ENCODE assay signal across 20 cellular contexts in genomic region chr11:32939046-32939445, GRCh38. TPM values are rescaled to one million over a fixed set of nuclear protein-coding genes. Genes with fewer than 3 reads are reported as not detected.
DNase-seq lines count a peak whose midpoint lies in the region; ATAC-seq and TF ChIP-seq lines count a peak whose summit lies in the region.
"Had no signal": no experiment of that assay in that cellular context is flagged by ENCODE, and none has a peak within 500 bp of the region (broad histone marks: within the 10 kb centered on the region; RNA-seq: fewer than 3 reads in every experiment).

No MANE protein-coding gene starts in this region.

- DNase-seq in GM10248 (ENCODE audit: extremely low spot score) (peak; percentile 29), GM23338 (ENCODE audit: low spot score) (no peak), NCI-H187 treated with DMSO at 0.1 percent for 48 hours (lab: John Stamatoyannopoulos, UW) (no peak), KG1 (lab: John Stamatoyannopoulos, UW) (no peak), activated gamma-delta T cell (lab: John Stamatoyannopoulos, UW) (no peak)
- no peak for DNase-seq in activated naive CD4-positive, alpha-beta T cell treated with Interleukin-2 at 50 U/mL for 16 hours
- DNase-seq: activated gamma-delta T cell treated with Interleukin-2 at 50 U/mL for 16 hours; CD8-positive, alpha-beta T cell; erythroblast; IMR-90; islet precursor cell; NCI-H774; nephron progenitor cell; Peyer's patch; spleen; stimulated activated naive B cell treated with anti-CD40 and anti-IgM and Interleukin-4, amounts not matched to agents 10 μg/mL and 1 μg/mL and 100 μg/mL, for 72 hours had no signal

- H3K9me3 Mint-ChIP-seq in GM23338, result no peaks in the 10 kb centered on the region
- H3K9me3 Mint-ChIP-seq: CD8-positive, alpha-beta T cell; dendritic cell treated with granulocyte-macrophage colony-stimulating factor and Interleukin-4, amounts not matched to agents 40 ng/mL and 50 ng/mL, for 4 days; stimulated activated naive B cell treated with anti-CD40 and anti-IgM and Interleukin-4, amounts not matched to agents 10 μg/mL and 1 μg/mL and 100 μg/mL, for 72 hours had no signal

- H3K79me2 ChIP-seq in GM23338 (replicated peaks; ENCODE audit: insufficient read depth), result peaks cover 95% of the 10 kb centered on the region

- H4K20me1 ChIP-seq in GM23338 (replicated peaks; ENCODE audit: insufficient read depth), result peaks cover 39% of the 10 kb centered on the region

- no peak overlapping the region for H3K4me3 ChIP-seq in GM23338
- H3K4me3 ChIP-seq: Peyer's patch, spleen had no signal

- no peak overlapping the region for H3K4me2 ChIP-seq in GM23338

- H3K27ac ChIP-seq in GM23338 (ENCODE audit: low read depth), result peak overlapping the region; percentile 42
- H3K27ac ChIP-seq: Peyer's patch had no signal

- H2AFZ ChIP-seq in GM23338, result no peak overlapping the region

- TF ChIP-seq CTCF in GM10248 (IDR thresholded peaks at IDR 0.05; ENCODE audit: control extremely low read depth, extremely low read depth, low read depth, missing control alignments), result no peak
- no peak for TF ChIP-seq CTCF in GM23338 (conservative IDR thresholded peaks at IDR 0.05; ENCODE audit: low read depth in 2 of 2)

- no peaks in the 10 kb centered on the region for H3K27me3 ChIP-seq in GM23338 (ENCODE audit: insufficient read depth)
- H3K27me3 ChIP-seq: Peyer's patch, spleen had no signal

- peaks cover 83% of the 10 kb centered on the region for H3K36me3 Mint-ChIP-seq in GM23338 (ENCODE audit: low read depth)

- POLR2A ChIA-PET in GM10248 (lab: Yijun Ruan, JAX), result no interaction called here

- H3K27me3 Mint-ChIP-seq in GM23338 (ENCODE audit: insufficient read depth, low read depth, poor library complexity), result no peaks in the 10 kb centered on the region
- H3K27me3 Mint-ChIP-seq: brain; dendritic cell treated with granulocyte-macrophage colony-stimulating factor and Interleukin-4, amounts not matched to agents 40 ng/mL and 50 ng/mL, for 4 days; stimulated activated naive B cell treated with anti-CD40 and anti-IgM and Interleukin-4, amounts not matched to agents 10 μg/mL and 1 μg/mL and 100 μg/mL, for 72 hours had no signal

- CTCF ChIA-PET in GM10248 (lab: Yijun Ruan, JAX), result no interaction called here

- H3K4me1 Mint-ChIP-seq in GM23338, result peaks cover 3% of the 10 kb centered on the region
- H3K4me1 Mint-ChIP-seq: nephron progenitor cell had no signal

- H3K4me3 Mint-ChIP-seq in GM23338, result no peak overlapping the region
- H3K4me3 Mint-ChIP-seq: CD8-positive, alpha-beta T cell; dendritic cell treated with granulocyte-macrophage colony-stimulating factor and Interleukin-4, amounts not matched to agents 40 ng/mL and 50 ng/mL, for 4 days; nephron progenitor cell; stimulated activated naive B cell treated with anti-CD40 and anti-IgM and Interleukin-4, amounts not matched to agents 10 μg/mL and 1 μg/mL and 100 μg/mL, for 72 hours had no signal

- peaks cover 35% of the 10 kb centered on the region for H3K36me3 ChIP-seq in GM23338 (ENCODE audit: insufficient read depth)
- H3K36me3 ChIP-seq: Peyer's patch had no signal

- H3K27ac Mint-ChIP-seq in GM23338, result no peak overlapping the region
- H3K27ac Mint-ChIP-seq: CD8-positive, alpha-beta T cell; dendritic cell treated with granulocyte-macrophage colony-stimulating factor and Interleukin-4, amounts not matched to agents 40 ng/mL and 50 ng/mL, for 4 days; nephron progenitor cell; stimulated activated naive B cell treated with anti-CD40 and anti-IgM and Interleukin-4, amounts not matched to agents 10 μg/mL and 1 μg/mL and 100 μg/mL, for 72 hours had no signal

- peaks cover 17% of the 10 kb centered on the region for H3K4me1 ChIP-seq in GM23338 (ENCODE audit: insufficient read depth)
- H3K4me1 ChIP-seq: Peyer's patch had no signal

- no peaks in the 10 kb centered on the region; the same call in 1 of the 2 replicates for H3F3A ChIP-seq in GM23338 (replicated peaks; ENCODE audit: low read depth)

- no peaks in the 10 kb centered on the region for H3K9me2 ChIP-seq in GM23338 (ENCODE audit: insufficient read depth)

- peak; percentile 64 for ATAC-seq in GM18868 (IDR thresholded peaks at IDR 0.05; ENCODE audit: unreplicated experiment)
- no peak for ATAC-seq in GM23338
- ATAC-seq in HG03460 (IDR thresholded peaks at IDR 0.05; ENCODE audit: unreplicated experiment), result peak; percentile 50
- ATAC-seq: CD8-positive, alpha-beta T cell; stimulated activated naive B cell treated with anti-CD40 and anti-IgM and Interleukin-4, amounts not matched to agents 10 μg/mL and 1 μg/mL and 100 μg/mL, for 72 hours had no signal

TF ChIP-seq in GM23338, 12 proteins besides CTCF, POLR2A, EP300 and RAD21:
- TF ChIP-seq REST (IDR thresholded peaks at IDR 0.05; ENCODE audit: unreplicated experiment), result no peak
- no peak for TF ChIP-seq CREB1 (CRISPR knock-in tag; IDR thresholded peaks at IDR 0.05; ENCODE audit: low read depth)

RNA-seq across cellular contexts. Expression of gene QSER1, which starts 46.4 kb away (rescaled TPM):
- total RNA-seq in GM23338 (2014; rRNA removed; shearing (Covaris generic)), result 132 and 136 TPM in 2 replicates
- 29.4 and 29.5 TPM in 2 replicates for polyA plus RNA-seq in GM23338 (2016; fragmentation: Nextera tagmentation; extraction: Ambion mirVana)
